13 cellular contexts compared by ENCODE assay signal in genomic region chr10:22700489-22700888, GRCh38.
DNase-seq lines count a peak whose midpoint lies in the region; ATAC-seq and TF ChIP-seq lines count a peak whose summit lies in the region.
"Had no signal": no experiment of that assay in that cellular context is flagged by ENCODE, and none has a peak within 500 bp of the region (broad histone marks: within the 10 kb centered on the region; RNA-seq: fewer than 3 reads in every experiment).

No MANE protein-coding gene starts in this region.

- peak overlapping the region; percentile 96 for H3K27ac Mint-ChIP-seq in central memory CD8-positive, alpha-beta T cell (ENCODE audit: low read depth)

- peaks cover 0 to 76% (median 14%) of the 10 kb centered on the region in 4 donors for H3K4me1 ChIP-seq in tibial artery

- H3K9me3 ChIP-seq in tibial artery, result no peaks in the 10 kb centered on the region
- H3K9me3 ChIP-seq: uterus had no signal

- no peak overlapping the region for H3K4me3 ChIP-seq in tibial artery
- H3K4me3 ChIP-seq: uterus had no signal

- H3K4me3 Mint-ChIP-seq in central memory CD8-positive, alpha-beta T cell, result peak overlapping the region; percentile 60
- H3K4me3 Mint-ChIP-seq: activated CD4-positive, alpha-beta T cell treated with anti-CD3 and anti-CD28 coated beads for 36 hours; activated naive CD4-positive, alpha-beta T cell treated with anti-CD3 and anti-CD28 coated beads, Interleukin-2, amount 10 ng/mL, durations not matched to agents 7 days and 5 days had no signal

- peak; percentile 41 for ATAC-seq in GM19043 (IDR thresholded peaks at IDR 0.05; ENCODE audit: low read depth, unreplicated experiment)
- ATAC-seq in HG03342 (IDR thresholded peaks at IDR 0.05; ENCODE audit: unreplicated experiment), result peak; percentile 39
- no peak for ATAC-seq in central memory CD8-positive, alpha-beta T cell (replicated peaks; ENCODE audit: extremely low read depth, poor library complexity, severe bottlenecking)

- DNase-seq in DMS53 (lab: John Stamatoyannopoulos, UW) (peak; percentile 94), tibial artery (no peak)
- DNase-seq in central memory CD8-positive, alpha-beta T cell (ENCODE audit: low spot score in 2 of 2), result no peak
- DNase-seq in activated CD4-positive, alpha-beta T cell treated with anti-CD3 and anti-CD28 coated beads, Interleukin-2, amount 50 U/mL, for 4 hours, result no peak
- DNase-seq in NK-92 treated with Interleukin-12 subunit alpha and Interleukin-12 subunit beta, amount 100 ng/mL, for 24 hours (lab: John Stamatoyannopoulos, UW), result no peak
- no peak for DNase-seq in effector CD8-positive, alpha-beta T cell (lab: John Stamatoyannopoulos, UW)
- DNase-seq: activated CD4-positive, alpha-beta T cell treated with anti-CD3 and anti-CD28 coated beads for 36 hours; activated naive CD4-positive, alpha-beta T cell treated with anti-CD3 and anti-CD28 coated beads, Interleukin-2, amount 10 ng/mL, durations not matched to agents 7 days and 5 days; NCI-H524 treated with DMSO at 0.1 percent for 48 hours; uterus had no signal

- no peaks in the 10 kb centered on the region for H3K27me3 ChIP-seq in tibial artery
- H3K27me3 ChIP-seq: uterus had no signal

- no peaks in the 10 kb centered on the region for H3K36me3 ChIP-seq in tibial artery
- H3K36me3 ChIP-seq: uterus had no signal

- no peaks in the 10 kb centered on the region for H3K27me3 Mint-ChIP-seq in central memory CD8-positive, alpha-beta T cell
- H3K27me3 Mint-ChIP-seq: activated CD4-positive, alpha-beta T cell treated with anti-CD3 and anti-CD28 coated beads for 36 hours; activated naive CD4-positive, alpha-beta T cell treated with anti-CD3 and anti-CD28 coated beads, Interleukin-2, amount 10 ng/mL, durations not matched to agents 7 days and 5 days had no signal

- no peak overlapping the region for H3K27ac ChIP-seq in tibial artery
- H3K27ac ChIP-seq: C4-2B, uterus had no signal

- intact Hi-C loops in tibial artery (cut with DNase I; ENCODE audit: low total_unique reads), result no loop called here

- H3K4me1 Mint-ChIP-seq in central memory CD8-positive, alpha-beta T cell, result peaks cover 88% of the 10 kb centered on the region

- H3K9me3 Mint-ChIP-seq in central memory CD8-positive, alpha-beta T cell, result no peaks in the 10 kb centered on the region
- H3K9me3 Mint-ChIP-seq: activated naive CD4-positive, alpha-beta T cell treated with anti-CD3 and anti-CD28 coated beads, Interleukin-2, amount 10 ng/mL, durations not matched to agents 7 days and 5 days had no signal

- TF ChIP-seq CTCF in tibial artery (IDR thresholded peaks at IDR 0.05), result no peak

- H3K36me3 Mint-ChIP-seq in central memory CD8-positive, alpha-beta T cell (ENCODE audit: insufficient read depth), result peaks cover 29% of the 10 kb centered on the region
